34 cellular contexts compared by ENCODE assay signal in the genomic region with DNA sequence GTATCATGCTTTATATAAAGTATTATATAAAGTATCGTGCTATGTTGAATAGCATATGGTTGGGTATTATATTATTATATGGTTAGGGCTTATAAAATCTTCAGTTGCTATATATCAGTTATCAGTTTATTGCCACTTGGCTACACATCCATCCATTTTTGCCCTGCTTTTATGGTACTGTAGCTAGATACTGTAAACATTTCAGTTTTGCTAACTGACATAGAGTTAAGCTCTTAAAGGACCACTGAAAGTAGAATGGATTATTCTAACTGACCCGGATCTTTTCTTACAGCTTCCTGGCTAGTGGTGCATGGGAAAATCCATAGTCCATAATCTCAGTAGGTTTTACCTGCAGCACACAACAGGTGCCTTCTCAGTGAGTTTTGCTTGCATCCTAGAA.
"Had no signal": no experiment of that assay in that cellular context is flagged by ENCODE, and none has a peak within 500 bp of the region (broad histone marks: within the 10 kb centered on the region; RNA-seq: fewer than 3 reads in every experiment).

No MANE protein-coding gene starts in this region.

- H3K27ac ChIP-seq: adrenal gland, ascending aorta, body of pancreas, brain microvascular endothelial cell, breast epithelium, cardiac muscle cell had no signal

- H3K4me1 ChIP-seq: adrenal gland, ascending aorta, body of pancreas, breast epithelium had no signal

- ATAC-seq: activated naive CD4-positive, alpha-beta T cell treated with anti-CD3 and anti-CD28 coated beads, Interleukin-2, amount 50 U/mL, for 72 hours; activated naive CD8-positive, alpha-beta T cell treated with anti-CD3 and anti-CD28 coated beads, Interleukin-2, amount 50 U/mL, for 24 hours; activated T-cell treated with anti-CD3 and anti-CD28 coated beads, Interleukin-2, amount 50 U/mL, for 4 hours; activated T-cell treated with anti-CD3 and anti-CD28 coated beads, Interleukin-2, amount 50 U/mL, for 72 hours; activated T-helper 17 cell treated with anti-CD3 and anti-CD28 coated beads, Interleukin-2, amount 50 U/mL, for 72 hours; body of pancreas had no signal

- H3K27me3 ChIP-seq: adrenal gland, ascending aorta, body of pancreas, brain microvascular endothelial cell, breast epithelium, cardiac muscle cell had no signal

- H3K9me3 ChIP-seq: adrenal gland, ascending aorta, body of pancreas, breast epithelium had no signal

- DNase-seq: activated effector memory CD4-positive, alpha-beta T cell treated with anti-CD3 and anti-CD28 coated beads, Interleukin-2, amount 50 U/mL, for 16 hours; activated effector memory CD4-positive, alpha-beta T cell treated with Interleukin-2 at 50 U/mL for 16 hours; activated gamma-delta T cell; activated gamma-delta T cell treated with Interleukin-2 at 50 U/mL for 16 hours; activated naive CD4-positive, alpha-beta T cell; activated naive CD4-positive, alpha-beta T cell treated with anti-CD3 and anti-CD28 coated beads for 36 hours; activated naive CD4-positive, alpha-beta T cell treated with anti-CD3 and anti-CD28 coated beads, Interleukin-2, amount 10 ng/mL, durations not matched to agents 7 days and 5 days; activated naive CD4-positive, alpha-beta T cell treated with anti-CD3 and anti-CD28 coated beads, Interleukin-2, amount 50 U/mL, for 16 hours; activated naive CD4-positive, alpha-beta T cell treated with Interleukin-2 at 50 U/mL for 16 hours; activated naive CD8-positive, alpha-beta T cell treated with anti-CD3 and anti-CD28 coated beads for 36 hours; activated naive CD8-positive, alpha-beta T cell treated with anti-CD3 and anti-CD28 coated beads, Interleukin-2, amount 10 ng/mL, durations not matched to agents 7 days and 5 days; activated naive CD8-positive, alpha-beta T cell treated with anti-CD3 and anti-CD28 coated beads, Interleukin-2, amount 50 U/mL, for 24 hours; activated T-cell treated with anti-CD3 and anti-CD28 coated beads, Interleukin-2, amount 50 U/mL, for 1 hour; activated T-cell treated with anti-CD3 and anti-CD28 coated beads, Interleukin-2, amount 50 U/mL, for 24 hours; activated T-cell treated with anti-CD3 and anti-CD28 coated beads, Interleukin-2, amount 50 U/mL, for 4 hours; activated T-cell treated with anti-CD3 and anti-CD28 coated beads, Interleukin-2, amount 50 U/mL, for 48 hours; activated T-cell treated with anti-CD3 and anti-CD28 coated beads, Interleukin-2, amount 50 U/mL, for 72 hours; adrenal gland; amniotic stem cell; amygdala; anterior cingulate cortex; aorta; body of pancreas; brain microvascular endothelial cell; caudate nucleus; central memory CD4-positive, alpha-beta T cell; cerebellar nuclear complex had no signal

- H3K36me3 ChIP-seq: adrenal gland, ascending aorta, brain microvascular endothelial cell, breast epithelium, cardiac muscle cell had no signal

- H3K4me3 ChIP-seq: adrenal gland, ascending aorta, body of pancreas, breast epithelium, cardiac muscle cell had no signal

- FAIRE-seq: astrocyte, bronchial epithelial cell had no signal
